In genomic region chr10:122290334-122290733, GRCh38 we compare ENCODE assay signal across 1 cellular context.
TF ChIP-seq lines count a peak whose summit lies in the region.

No MANE protein-coding gene starts in this region.

TF ChIP-seq in GM23338, 12 proteins besides CTCF, POLR2A, EP300 and RAD21 (continued from another document):
- TF ChIP-seq ZNF462 (CRISPR knock-in tag; IDR thresholded peaks at IDR 0.05): no peak
